In the genomic region with DNA sequence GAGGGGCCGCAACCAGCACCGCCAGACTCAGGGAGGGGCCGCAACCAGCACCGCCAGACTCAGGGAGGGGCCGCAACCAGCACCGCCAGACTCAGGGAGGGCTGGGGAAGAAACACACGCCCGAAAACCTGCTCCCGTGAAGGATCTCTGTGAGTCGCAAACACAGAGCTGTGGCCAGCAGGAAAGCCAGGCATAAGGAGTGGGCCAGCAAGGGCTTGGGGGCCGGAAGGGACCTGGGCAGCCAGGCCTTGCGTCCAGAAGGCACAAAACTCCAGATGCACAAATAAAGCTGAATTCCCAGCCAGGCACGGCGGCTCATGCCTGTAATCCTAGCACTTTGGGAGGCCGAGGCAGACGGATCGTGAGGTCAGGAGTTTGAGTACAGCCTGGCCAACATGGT, we compare ENCODE assay signal across 9 cellular contexts. TPM values are rescaled to one million over a fixed set of nuclear protein-coding genes. Genes with fewer than 3 reads are reported as not detected.
"Had no signal": no experiment of that assay in that cellular context is flagged by ENCODE, and none has a peak within 500 bp of the region (broad histone marks: within the 10 kb centered on the region; RNA-seq: fewer than 3 reads in every experiment).

No MANE protein-coding gene starts in this region.

RNA-seq across cellular contexts. Expression of a gene that starts 10.1 kb away (rescaled TPM):
- total RNA-seq: HepG2, IMR-90, NCI-H460, PC-9, Peyer's patch, RPMI7951 had no signal
- polyA plus RNA-seq: HepG2 had no signal

RNA-seq across cellular contexts. Expression of a gene that starts 14.7 kb away (rescaled TPM):
- total RNA-seq: HT1080, PC-9, Right ventricle myocardium inferior, RPMI7951, SJCRH30 had no signal

RNA-seq across cellular contexts. Expression of a gene that starts 17.0 kb away (rescaled TPM):
- total RNA-seq: HepG2, HT1080, IMR-90, NCI-H460, PC-9, Peyer's patch, Right ventricle myocardium inferior, RPMI7951, SJCRH30 had no signal
- polyA plus RNA-seq: HepG2, IMR-90 had no signal
